18 cellular contexts compared by ENCODE assay signal in genomic region chr5:154117050-154117449, GRCh38.
"Had no signal": no experiment of that assay in that cellular context is flagged by ENCODE, and none has a peak within 500 bp of the region (broad histone marks: within the 10 kb centered on the region; RNA-seq: fewer than 3 reads in every experiment).

No MANE protein-coding gene starts in this region.

- ATAC-seq: gastrocnemius medialis; heart right ventricle; left lobe of liver; mucosa of descending colon; naive thymus-derived CD8-positive, alpha-beta T cell; stimulated activated naive B cell treated with anti-CD40 and anti-IgM and Interleukin-4, amounts not matched to agents 10 μg/mL and 1 μg/mL and 100 μg/mL, for 72 hours had no signal

- H3K4me3 ChIP-seq: coronary artery, gastrocnemius medialis, heart right ventricle, mucosa of descending colon, sigmoid colon had no signal

- H3K27ac ChIP-seq: coronary artery, epithelial cell of prostate, gastrocnemius medialis, heart right ventricle, sigmoid colon had no signal

- DNase-seq: activated B cell treated with CpG ODN at 0.5 μM for 24 hours; activated CD4-positive, alpha-beta T cell treated with anti-CD3 and anti-CD28 coated beads, Interleukin-2, amount 10 ng/mL, durations not matched to agents 24 days and 14 days; activated naive CD4-positive, alpha-beta T cell treated with anti-CD3 and anti-CD28 coated beads for 36 hours; central memory CD4-positive, alpha-beta T cell; effector CD4-positive, alpha-beta T cell; gastrocnemius medialis; heart right ventricle; mammary epithelial cell; mucosa of descending colon; naive thymus-derived CD8-positive, alpha-beta T cell; nucleus accumbens; sigmoid colon; stimulated activated CD4-positive, alpha-beta T cell treated with anti-CD3 and anti-CD28 coated beads, Interleukin-2, amount 100 ng/mL, for 24 hours; stimulated activated naive B cell treated with anti-CD40 and anti-IgM and Interleukin-4, amounts not matched to agents 10 μg/mL and 1 μg/mL and 100 μg/mL, for 72 hours; trophoblast cell had no signal

- H3K4me1 ChIP-seq: gastrocnemius medialis, sigmoid colon had no signal

- H3K36me3 ChIP-seq: gastrocnemius medialis, sigmoid colon had no signal

- H3K27me3 ChIP-seq: gastrocnemius medialis, heart right ventricle, sigmoid colon had no signal

- H3K9me3 ChIP-seq: gastrocnemius medialis, heart right ventricle, mucosa of descending colon, sigmoid colon had no signal
